11 cellular contexts compared by ENCODE assay signal in the genomic region with DNA sequence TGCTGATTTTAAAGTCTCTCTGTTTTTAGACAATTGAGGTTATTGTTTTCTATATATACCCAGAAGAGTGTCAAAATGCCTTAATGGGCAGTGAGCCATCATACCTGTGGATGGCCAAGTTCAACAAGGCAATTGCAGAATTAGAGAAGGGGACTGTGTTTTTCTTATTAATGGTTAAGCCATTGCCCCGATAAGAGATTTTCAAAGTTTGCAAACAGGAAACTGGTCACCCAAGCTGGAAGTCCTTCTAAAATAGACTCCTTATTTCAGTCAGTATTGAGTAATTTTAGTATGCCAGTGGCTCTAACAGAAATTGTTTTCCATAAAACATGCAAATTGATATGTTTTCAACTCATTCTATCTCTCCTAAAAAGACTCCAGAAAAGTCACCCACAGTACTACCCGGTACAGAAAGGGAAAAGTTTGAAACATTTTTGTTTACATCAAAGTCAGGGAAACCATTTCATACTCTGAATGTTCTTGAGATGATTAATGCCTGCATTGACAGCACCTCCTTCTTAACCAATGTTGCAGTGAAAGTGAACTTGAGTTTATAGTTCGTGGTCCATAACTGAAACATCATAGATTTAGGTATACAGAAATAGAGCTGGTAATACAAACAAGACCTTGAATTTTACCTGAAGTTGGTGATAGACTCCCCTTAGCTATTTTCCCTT.
DNase-seq lines count a peak whose midpoint lies in the region; ATAC-seq and FAIRE-seq lines count a peak whose summit lies in the region.
"Had no signal": no experiment of that assay in that cellular context is flagged by ENCODE, and none has a peak within 500 bp of the region (broad histone marks: within the 10 kb centered on the region; RNA-seq: fewer than 3 reads in every experiment).

No MANE protein-coding gene starts in this region.

- no peak overlapping the region for H3K4me3 ChIP-seq in MG63
- H3K4me3 ChIP-seq: thyroid gland had no signal

- no peaks in the 10 kb centered on the region for H3K9me3 ChIP-seq in MG63
- H3K9me3 ChIP-seq: thyroid gland had no signal

- DNase-seq in GM18507 (ENCODE audit: extremely low spot score, insufficient read length, low read depth) = no peak
- no peak for DNase-seq in left lobe of liver (ENCODE audit: low spot score)
- no peak for DNase-seq in MG63
- DNase-seq in amygdala (lab: John Stamatoyannopoulos, UW) = no peak
- DNase-seq in natural killer cell treated with Interleukin-12 subunit alpha and Interleukin-12 subunit beta and Interleukin-15 and Interleukin-18, amount 100 ng/mL, for 72 hours (ENCODE audit: low spot score) = no peak
- no peak for DNase-seq in NCI-H1417 (lab: John Stamatoyannopoulos, UW)
- DNase-seq: activated CD4-positive, alpha-beta memory T cell treated with anti-CD3 and anti-CD28 coated beads for 36 hours; NCI-H526; thyroid gland had no signal

- peak; percentile 51 for ATAC-seq in GM21576 (IDR thresholded peaks at IDR 0.05; ENCODE audit: unreplicated experiment)
- ATAC-seq in HG03354 (IDR thresholded peaks at IDR 0.05; ENCODE audit: poor library complexity, severe bottlenecking, unreplicated experiment) = peak; percentile 74
- ATAC-seq in left lobe of liver = peak; percentile 71
- no peak for ATAC-seq in natural killer cell treated with Interleukin-12 subunit alpha and Interleukin-12 subunit beta and Interleukin-15 and Interleukin-18, amount 100 ng/mL, for 72 hours

- H3K36me3 ChIP-seq in MG63 = no peaks in the 10 kb centered on the region
- H3K36me3 ChIP-seq: thyroid gland had no signal

- peak; percentile 85 for FAIRE-seq in GM18507 (lab: Jason Lieb, UNC)

- no peaks in the 10 kb centered on the region for H3K36me3 Mint-ChIP-seq in natural killer cell treated with Interleukin-12 subunit alpha and Interleukin-12 subunit beta and Interleukin-15 and Interleukin-18, amount 100 ng/mL, for 72 hours
- H3K36me3 Mint-ChIP-seq: activated CD4-positive, alpha-beta memory T cell treated with anti-CD3 and anti-CD28 coated beads for 36 hours had no signal

- H3K4me3 Mint-ChIP-seq in natural killer cell treated with Interleukin-12 subunit alpha and Interleukin-12 subunit beta and Interleukin-15 and Interleukin-18, amount 100 ng/mL, for 72 hours = no peak overlapping the region
- H3K4me3 Mint-ChIP-seq: activated CD4-positive, alpha-beta memory T cell treated with anti-CD3 and anti-CD28 coated beads for 36 hours had no signal

- H3K27me3 ChIP-seq in MG63 = no peaks in the 10 kb centered on the region
- H3K27me3 ChIP-seq: thyroid gland had no signal

- H3K27me3 Mint-ChIP-seq in natural killer cell treated with Interleukin-12 subunit alpha and Interleukin-12 subunit beta and Interleukin-15 and Interleukin-18, amount 100 ng/mL, for 72 hours = peaks cover 34 to 51% of the 10 kb centered on the region in 2 donors

- H3K4me1 Mint-ChIP-seq in natural killer cell treated with Interleukin-12 subunit alpha and Interleukin-12 subunit beta and Interleukin-15 and Interleukin-18, amount 100 ng/mL, for 72 hours (ENCODE audit: low read depth in 2 of 2) = no peaks in the 10 kb centered on the region

- H3K9me3 Mint-ChIP-seq in natural killer cell treated with Interleukin-12 subunit alpha and Interleukin-12 subunit beta and Interleukin-15 and Interleukin-18, amount 100 ng/mL, for 72 hours = no peaks in the 10 kb centered on the region
- H3K9me3 Mint-ChIP-seq: activated CD4-positive, alpha-beta memory T cell treated with anti-CD3 and anti-CD28 coated beads for 36 hours had no signal

- H3K27ac Mint-ChIP-seq in natural killer cell treated with Interleukin-12 subunit alpha and Interleukin-12 subunit beta and Interleukin-15 and Interleukin-18, amount 100 ng/mL, for 72 hours = no peak overlapping the region
- H3K27ac Mint-ChIP-seq: activated CD4-positive, alpha-beta memory T cell treated with anti-CD3 and anti-CD28 coated beads for 36 hours had no signal

Comparison
In these comparisons a context has a peak if more than half of its experiments do, and no peak if none do; other contexts are left out.
1. ATAC-seq: peak in GM21576 (single experiment), HG03354 (single experiment) and left lobe of liver (single experiment); none in natural killer cell treated with Interleukin-12 subunit alpha and Interleukin-12 subunit beta and Interleukin-15 and Interleukin-18, amount 100 ng/mL, for 72 hours (0 of 2).